In genomic region chr14:100078997-100079561, GRCh38 we compare ENCODE assay signal across 10 cellular contexts. TPM values are rescaled to one million over a fixed set of nuclear protein-coding genes. Genes with fewer than 3 reads are reported as not detected.
DNase-seq lines count a peak whose midpoint lies in the region; ATAC-seq, FAIRE-seq and TF ChIP-seq lines count a peak whose summit lies in the region.
"Had no signal": no experiment of that assay in that cellular context is flagged by ENCODE, and none has a peak within 500 bp of the region (broad histone marks: within the 10 kb centered on the region; RNA-seq: fewer than 3 reads in every experiment).

No MANE protein-coding gene starts in this region.

- H3K27ac Mint-ChIP-seq in CD14-positive monocyte = peak overlapping the region in 3 of 7 donors; percentile 22 to 72 (median 55)

- no peak for TF ChIP-seq POLR2A in A549 (IDR thresholded peaks at IDR 0.05; ENCODE audit: low read length)

- H3K27ac ChIP-seq in A549 = 0 out of 6 replicates have a peak overlapping the region, but pooled peaks of 1 of the 2 experiments have one; percentile 15
- H3K27ac ChIP-seq in dorsolateral prefrontal cortex = peak overlapping the region in 53 of 59 donors; percentile 2 to 84 (median 62)

- no peaks in the 10 kb centered on the region for H3K36me3 ChIP-seq in skeletal muscle satellite cell (ENCODE audit: insufficient read depth, low read length)

- peaks cover 30 to 50% of the 10 kb centered on the region in 2 donors for H3K36me3 Mint-ChIP-seq in CD14-positive monocyte

- TF ChIP-seq CTCF in A549 (IDR thresholded peaks at IDR 0.05) = no peak
- no peak for TF ChIP-seq CTCF in GM20000 (IDR thresholded peaks at IDR 0.05; ENCODE audit: extremely low read depth, missing control alignments)
- peak in 16 of 56 donors; percentile 10 to 38 (median 22) for TF ChIP-seq CTCF in dorsolateral prefrontal cortex (IDR thresholded peaks at IDR 0.05 in 54 of 56, conservative IDR thresholded peaks at IDR 0.05 in 2 of 56; ENCODE audit: low read depth in 1 of 56, partially characterized antibody in 56 of 56)
- TF ChIP-seq CTCF in CD14-positive monocyte (IDR thresholded peaks at IDR 0.05) = no peak

- DNase-seq in A549 (ENCODE audit: low read depth in 1 of 2, low spot score in 1 of 2) (no peak), GM20000 (ENCODE audit: low spot score) (peak; percentile 38), M059J (ENCODE audit: low read depth) (peak; percentile 48), dorsolateral prefrontal cortex (peak in 2 of 10 donors; percentile 41 to 71), CD14-positive monocyte (ENCODE audit: low spot score) (no peak)
- DNase-seq in activated CD4-positive, alpha-beta T cell treated with anti-CD3 and anti-CD28 coated beads, Interleukin-2, amount 50 U/mL, for 4 hours = peak; percentile 70 to 73

- ATAC-seq in A549 = peak; percentile 38 to 63; a peak in 3 of 6 replicates
- no peak for ATAC-seq in GM21360 (IDR thresholded peaks at IDR 0.05; ENCODE audit: unreplicated experiment)

- no peak overlapping the region for H3K4me2 ChIP-seq in A549
- peak overlapping the region; percentile 3 for H3K4me2 ChIP-seq in skeletal muscle satellite cell (ENCODE audit: low read length)

- WGBS in A549 (ENCODE audit: missing lambda C conversion rate) = 77% methylated on average over 6 of the region's 8 CpGs

- peaks cover 66% of the 10 kb centered on the region for H3K4me1 Mint-ChIP-seq in CD14-positive monocyte

- H3K27me3 Mint-ChIP-seq in CD14-positive monocyte (ENCODE audit: low read depth in 3 of 3) = peaks cover 0 to 2% (median 0%) of the 10 kb centered on the region in 3 donors

- H3K9ac ChIP-seq in skeletal muscle satellite cell (ENCODE audit: low read depth, low read length) = no peak overlapping the region

- peaks cover 0 to 2% (median 0%) of the 10 kb centered on the region in 7 donors for H3K9me3 Mint-ChIP-seq in CD14-positive monocyte

- intact Hi-C loops in dorsolateral prefrontal cortex (cut with DNase I) = no loop called here
- intact Hi-C loops in CD14-positive monocyte (cut with micrococcal nuclease) = no loop called here

- H3K27me3 ChIP-seq in dorsolateral prefrontal cortex = no peaks in the 10 kb centered on the region
- H3K27me3 ChIP-seq in skeletal muscle satellite cell (ENCODE audit: control insufficient read depth, insufficient read depth, low read length) = no peaks in the 10 kb centered on the region

- TF ChIP-seq EP300 in A549 (IDR thresholded peaks at IDR 0.05) = no peak

- TF ChIP-seq RAD21 in A549 (conservative IDR thresholded peaks at IDR 0.05 in 1 of 2, IDR thresholded peaks at IDR 0.05 in 1 of 2) = 0 out of 5 replicates have a peak, but pooled peaks have one; percentile 3 to 11

- H3K9me3 ChIP-seq in A549 (no peaks in the 10 kb centered on the region), skeletal muscle satellite cell (replicated peaks; ENCODE audit: low read length) (no peaks in the 10 kb centered on the region)
- H3K9me3 ChIP-seq: Caco-2 had no signal

- no peak overlapping the region for H3K4me3 Mint-ChIP-seq in CD14-positive monocyte

- FAIRE-seq in A549 (lab: Jason Lieb, UNC) = no peak
- FAIRE-seq: colon had no signal

- CTCF ChIA-PET in A549 (lab: Yijun Ruan, JAX) = interaction anchor here (0.6 to 9.1 kb wide), 7 partner anchors 10 to 114 kb away, joined by 3 to 52 read pairs (median 5); no protein-coding TSS in a partner anchor

- H3K4me3 ChIP-seq in A549 (no peak overlapping the region), dorsolateral prefrontal cortex (no peak overlapping the region), skeletal muscle satellite cell (ENCODE audit: low read length) (no peak overlapping the region)

- H3K4me1 ChIP-seq in A549 (no peaks in the 10 kb centered on the region), skeletal muscle satellite cell (ENCODE audit: control insufficient read depth, insufficient read depth, low read length) (peaks cover 29% of the 10 kb centered on the region)
- H3K4me1 ChIP-seq: Caco-2 had no signal

- POLR2A ChIA-PET in A549 (lab: Yijun Ruan, JAX) = no interaction called here

TF ChIP-seq in A549, 52 proteins besides CTCF, POLR2A, EP300 and RAD21:
- no peak for TF ChIP-seq RARB (CRISPR knock-in tag; IDR thresholded peaks at IDR 0.05)
- TF ChIP-seq JUN (IDR thresholded peaks at IDR 0.05) = no peak
- no peak for TF ChIP-seq HOXB13 (CRISPR knock-in tag; IDR thresholded peaks at IDR 0.05; ENCODE audit: low read depth)
- TF ChIP-seq FOSB (CRISPR knock-in tag; IDR thresholded peaks at IDR 0.05) = no peak
- TF ChIP-seq ELK1 (IDR thresholded peaks at IDR 0.05; ENCODE audit: low read depth, low read length) = no peak

RNA-seq across cellular contexts. Expression of gene EVL, which starts 13.9 kb away (rescaled TPM):
- polyA plus RNA-seq in A549 (2011; rRNA removed) = 14.8 and 17.0 TPM in 2 replicates
- 22.7 and 24.5 TPM in 2 replicates for polyA plus RNA-seq in A549 (2012; cell fraction: cytosol; rRNA removed)
- 86.6 and 98.4 TPM in 2 replicates for polyA plus RNA-seq in A549 (2012; cell fraction: nucleus; rRNA removed)
- polyA plus RNA-seq in A549 (2017; fragmentation: RNase III; extraction: RNeasy Plus Mini Kit Qiagen cat#74134 plus additional on column Dnase treatment) = 30.1 to 32.9 TPM (median 30.6 TPM) in 3 replicates
- 19.2 and 21.8 TPM in 2 replicates for polyA minus RNA-seq in A549 (2011; rRNA and poly(A)+ RNA removed)
- 21.6 and 21.8 TPM in 2 replicates for total RNA-seq in M059J (2014; rRNA removed; shearing (Covaris generic))
- total RNA-seq in dorsolateral prefrontal cortex = 100 to 1,000 TPM; 166 to 443 (median 325) TPM
- 8.4 and 15.5 TPM in 2 replicates for total RNA-seq in skeletal muscle satellite cell (2012; rRNA removed)
- polyA plus RNA-seq in CD14-positive monocyte = 1 to 10 TPM; 3.2 to 6.7 TPM

Comparison
In these comparisons a context has a peak if more than half of its experiments do, and no peak if none do; other contexts are left out.
1. DNase-seq: peak in GM20000 (single experiment), M059J (single experiment) and activated CD4-positive, alpha-beta T cell treated with anti-CD3 and anti-CD28 coated beads, Interleukin-2, amount 50 U/mL, for 4 hours (2 of 2); none in A549 (0 of 2) and CD14-positive monocyte (single experiment).